ENCODE assay signal across 8 cellular contexts in genomic region chr5:78648359-78649219, GRCh38. TPM values are rescaled to one million over a fixed set of nuclear protein-coding genes. Genes with fewer than 3 reads are reported as not detected.
A peak's percentile ranks its signal among the peaks of the same experiment; 100 is the strongest.
DNase-seq lines count a peak whose midpoint lies in the region; ATAC-seq and TF ChIP-seq lines count a peak whose summit lies in the region.

TSS of gene LHFPL2 (minus strand) at chr5:78648772. CDS start at chr5:78510213, 138,559 bp downstream.

- H3K79me2 ChIP-seq in PC-3 (ENCODE audit: low read length), result peaks cover 46% of the 10 kb centered on the region

- peaks cover 6% of the 10 kb centered on the region; the same call in 1 of the 2 replicates for H4K20me1 ChIP-seq in PC-3 (ENCODE audit: low read length)

- CTCF ChIA-PET in PC-3 (lab: Charles Lee), result interaction anchor here (0.6 kb wide), 2 partner anchors 143 to 148 kb away, joined by 3 to 5 read pairs; no protein-coding TSS in a partner anchor

- H3K27ac ChIP-seq in PC-3 (ENCODE audit: low read length), result peak within 1 kb of the TSS; percentile 70
- H3K27ac ChIP-seq in right atrium auricular region, result peak within 1 kb of the TSS; percentile 93 to 95

- no TSS peak for BruUV-seq in PC-3 (replicated peaks; lab: Mats Ljungman, UMichigan)

- no peaks in the 10 kb centered on the region for H3K9me3 ChIP-seq in PC-3 (ENCODE audit: low read length)
- H3K9me3 ChIP-seq in right atrium auricular region, result no peaks in the 10 kb centered on the region

- TF ChIP-seq CTCF in PC-3 (conservative IDR thresholded peaks at IDR 0.05; ENCODE audit: low read depth, low read length) (no peak), astrocyte of the cerebellum (IDR thresholded peaks at IDR 0.05; ENCODE audit: low read depth, low read length, missing control alignments) (no peak), right atrium auricular region (IDR thresholded peaks at IDR 0.05) (no peak)

- H3K4me3 ChIP-seq in PC-3 (ENCODE audit: low read length) (peak within 1 kb of the TSS; percentile 77), astrocyte of the cerebellum (ENCODE audit: low read depth, low read length) (peak within 1 kb of the TSS; percentile 79), right atrium auricular region (peak within 1 kb of the TSS; percentile 83 to 84)

- no peaks in the 10 kb centered on the region for H3F3A ChIP-seq in PC-3 (ENCODE audit: low read length, unreplicated experiment)

- H3K9ac ChIP-seq in PC-3 (ENCODE audit: low read length), result peak within 1 kb of the TSS; percentile 92

- in situ Hi-C loops in astrocyte of the cerebellum (cut with HindIII; ENCODE audit: low sequenced_read_pairs), result no loop called here

- H3K4me1 ChIP-seq in PC-3 (ENCODE audit: insufficient read depth, low read length) (peaks cover 26% of the 10 kb centered on the region), right atrium auricular region (peaks cover 0 to 32% of the 10 kb centered on the region in 2 donors)

- H3K27me3 ChIP-seq in PC-3 (ENCODE audit: low read length) (no peaks in the 10 kb centered on the region), right atrium auricular region (no peaks in the 10 kb centered on the region)

- peak; percentile 55 for ATAC-seq in GM19035 (IDR thresholded peaks at IDR 0.05; ENCODE audit: unreplicated experiment)
- ATAC-seq in HG03159 (IDR thresholded peaks at IDR 0.05; ENCODE audit: unreplicated experiment), result peak; percentile 43
- peak; percentile 74 for ATAC-seq in PC-3

- H2AFZ ChIP-seq in PC-3 (ENCODE audit: low read length), result peak within 1 kb of the TSS; percentile 78

- POLR2A ChIA-PET in PC-3 (lab: Charles Lee; ENCODE audit: unreplicated experiment), result interaction anchor here (0.6 to 0.9 kb wide), 4 partner anchors 61 to 337 kb away, joined by 3 to 5 read pairs (median 3); partner anchors contain the start of gene ARSB

- H3K36me3 ChIP-seq in PC-3 (ENCODE audit: low read depth, low read length) (0 out of 2 replicates have a peak, but pooled peaks cover 4% of the 10 kb centered on the region), right atrium auricular region (no peaks in the 10 kb centered on the region)

- H3K9me2 ChIP-seq in PC-3 (replicated peaks; ENCODE audit: low read length), result no peaks in the 10 kb centered on the region

- DNase-seq in CD1c-positive myeloid dendritic cell (ENCODE audit: extremely low spot score) (peak; percentile 70), PC-3 (peak; percentile 59), astrocyte of the cerebellum (ENCODE audit: low read depth) (no peak), right atrium auricular region (ENCODE audit: low spot score) (peak; percentile 76), posterior cingulate gyrus (peak; percentile 35 to 92 (median 50))
- no peak for DNase-seq in activated effector memory CD4-positive, alpha-beta T cell treated with anti-CD3 and anti-CD28 coated beads, Interleukin-2, amount 50 U/mL, for 16 hours

- intact Hi-C loops in PC-3 (cut with micrococcal nuclease) (loop anchor here (5.0 to 10.0 kb wide), 4 partner anchors 74 to 319 kb away; no protein-coding TSS in a partner anchor), posterior cingulate gyrus (cut with DNase I) (loop anchor here (10.0 kb wide), 1 partner anchor 104 kb away; no protein-coding TSS in a partner anchor)

- peak within 1 kb of the TSS; percentile 90 for H3K4me2 ChIP-seq in PC-3 (ENCODE audit: low read length)

RNA-seq across cellular contexts. Expression of gene LHFPL2, which starts in this region (rescaled TPM):
- total RNA-seq in PC-3 (2014; rRNA removed), result 19.4 and 21.7 TPM in 2 replicates
- total RNA-seq in right atrium auricular region, result 10 to 100 TPM in 1 of 2 donors, 1 to 10 TPM in 1; 9.9 to 15.9 TPM

Comparison
In these comparisons a context has a peak if more than half of its experiments do, and no peak if none do; other contexts are left out.
1. DNase-seq: peak in CD1c-positive myeloid dendritic cell (single experiment), PC-3 (single experiment), right atrium auricular region (single experiment) and posterior cingulate gyrus (10 of 10); none in astrocyte of the cerebellum (single experiment) and activated effector memory CD4-positive, alpha-beta T cell treated with anti-CD3 and anti-CD28 coated beads, Interleukin-2, amount 50 U/mL, for 16 hours (single experiment).
2. Peak in every context shown above with its lines, with median percentiles within 50 percentile points of each other: ATAC-seq and H3K4me3 ChIP-seq.